In genomic region chr11:2462986-2463765, GRCh38 we compare ENCODE assay signal across 13 cellular contexts. TPM values are rescaled to one million over a fixed set of nuclear protein-coding genes. Genes with fewer than 3 reads are reported as not detected.
DNase-seq lines count a peak whose midpoint lies in the region; ATAC-seq lines count a peak whose summit lies in the region.
"Had no signal": no experiment of that assay in that cellular context is flagged by ENCODE, and none has a peak within 500 bp of the region (broad histone marks: within the 10 kb centered on the region; RNA-seq: fewer than 3 reads in every experiment).

No MANE protein-coding gene starts in this region.

- no peak overlapping the region for H3K27ac ChIP-seq in BLaER1
- H3K27ac ChIP-seq in duodenal mucosa (ENCODE audit: low read depth, low read length): peak overlapping the region; percentile 71
- H3K27ac ChIP-seq: tibial artery had no signal

- H4K20me1 ChIP-seq in BLaER1: peaks cover 94% of the 10 kb centered on the region

- H3K4me1 ChIP-seq in BLaER1 (peaks cover 85% of the 10 kb centered on the region), duodenal mucosa (ENCODE audit: control insufficient read depth in 1 of 2, insufficient read depth in 2 of 2, low read length in 2 of 2) (peaks cover 89 to 90% of the 10 kb centered on the region in 2 donors), mucosa of stomach (ENCODE audit: control insufficient read depth, insufficient read depth, low read length) (peaks cover 71% of the 10 kb centered on the region)
- H3K4me1 ChIP-seq: tibial artery had no signal

- H3K9me3 ChIP-seq in BLaER1 (no peaks in the 10 kb centered on the region), duodenal mucosa (ENCODE audit: control insufficient read depth in 1 of 2, low read length in 2 of 2) (no peaks in the 10 kb centered on the region), mucosa of stomach (ENCODE audit: control insufficient read depth, low read length) (no peaks in the 10 kb centered on the region)
- H3K9me3 ChIP-seq: tibial artery had no signal

- ATAC-seq in GM21529 (IDR thresholded peaks at IDR 0.05; ENCODE audit: unreplicated experiment): no peak
- ATAC-seq in HG03175 (IDR thresholded peaks at IDR 0.05; ENCODE audit: unreplicated experiment): no peak
- ATAC-seq: CD8-positive, alpha-beta T cell had no signal

- H3K27me3 ChIP-seq in BLaER1 (peaks cover 21% of the 10 kb centered on the region; the same call in 1 of the 2 replicates), duodenal mucosa (ENCODE audit: control insufficient read depth in 1 of 2, insufficient read depth in 2 of 2, low read length in 2 of 2) (no peaks in the 10 kb centered on the region), mucosa of stomach (ENCODE audit: control insufficient read depth, insufficient read depth, low read length) (peaks cover 11% of the 10 kb centered on the region)

- H3K9ac ChIP-seq in BLaER1 (no peak overlapping the region), duodenal mucosa (ENCODE audit: low read depth in 1 of 2, low read length in 2 of 2) (peak overlapping the region; percentile 61 to 66), mucosa of stomach (ENCODE audit: low read length) (peak overlapping the region; percentile 47)

- peak overlapping the region; percentile 86 for H3K4me2 ChIP-seq in BLaER1

- H3K36me3 ChIP-seq in BLaER1 (no peaks in the 10 kb centered on the region), duodenal mucosa (ENCODE audit: control insufficient read depth in 1 of 2, insufficient read depth in 2 of 2, low read length in 2 of 2) (no peaks in the 10 kb centered on the region), mucosa of stomach (ENCODE audit: control insufficient read depth, insufficient read depth, low read length) (no peaks in the 10 kb centered on the region)
- H3K36me3 ChIP-seq: tibial artery had no signal

- DNase-seq in HT-29 (ENCODE audit: low spot score) (peak; percentile 81), NCI-H1417 (lab: John Stamatoyannopoulos, UW) (no peak), NCI-H82 (lab: John Stamatoyannopoulos, UW) (no peak)
- DNase-seq: HCEC 1CT; NK-92 treated with Interleukin-12 subunit alpha and Interleukin-12 subunit beta, amount 100 ng/mL, for 24 hours; T-helper 1 cell had no signal

- H3K4me3 ChIP-seq in BLaER1 (no peak overlapping the region), duodenal mucosa (ENCODE audit: low read depth in 1 of 2, low read length in 2 of 2) (peak overlapping the region; percentile 6 to 44), mucosa of stomach (ENCODE audit: low read length) (no peak overlapping the region)
- H3K4me3 ChIP-seq: tibial artery had no signal

RNA-seq across cellular contexts. Expression of gene KCNQ1, which starts 18.4 kb away (rescaled TPM):
- total RNA-seq in HT-29 (2014; rRNA removed; shearing (Covaris generic)): 9.2 and 9.9 TPM in 2 replicates

RNA-seq across cellular contexts. Expression of gene TRPM5, which starts 18.9 kb away (rescaled TPM):
- 1.7 and 1.8 TPM in 2 replicates for total RNA-seq in HT-29 (2014; rRNA removed; shearing (Covaris generic))

Comparison
In these comparisons a context has a peak if more than half of its experiments do, and no peak if none do; other contexts are left out.
1. H3K4me3 ChIP-seq: peak in duodenal mucosa (2 of 2); none in BLaER1 (single experiment) and mucosa of stomach (single experiment).